8 cellular contexts compared by ENCODE assay signal in genomic region chrX:150692296-150692695, GRCh38. TPM values are rescaled to one million over a fixed set of nuclear protein-coding genes. Genes with fewer than 3 reads are reported as not detected.
A peak's percentile ranks its signal among the peaks of the same experiment; 100 is the strongest.
DNase-seq lines count a peak whose midpoint lies in the region; ATAC-seq and TF ChIP-seq lines count a peak whose summit lies in the region.

No MANE protein-coding gene starts in this region.

- H3K36me3 Mint-ChIP-seq in activated naive CD4-positive, alpha-beta T cell treated with anti-CD3 and anti-CD28 coated beads, Interleukin-2, amount 10 ng/mL, durations not matched to agents 7 days and 5 days, result peaks cover 40% of the 10 kb centered on the region

- intact Hi-C loops in heart right ventricle (cut with DNase I), result no loop called here
- intact Hi-C loops in Right ventricle myocardium superior (cut with DNase I), result no loop called here
- intact Hi-C loops in upper lobe of right lung (cut with DNase I), result no loop called here

- H3K27ac Mint-ChIP-seq in activated naive CD4-positive, alpha-beta T cell treated with anti-CD3 and anti-CD28 coated beads, Interleukin-2, amount 10 ng/mL, durations not matched to agents 7 days and 5 days, result peak overlapping the region; percentile 98

- H3K9me3 ChIP-seq in heart right ventricle (peaks cover 0 to 9% (median 0%) of the 10 kb centered on the region in 11 donors), upper lobe of right lung (no peaks in the 10 kb centered on the region)

- ATAC-seq in heart right ventricle (peak in 1 of 8 donors; percentile 20), Right ventricle myocardium superior (ENCODE audit: poor library complexity) (no peak), upper lobe of right lung (no peak), HG03354 (IDR thresholded peaks at IDR 0.05; ENCODE audit: poor library complexity, severe bottlenecking, unreplicated experiment) (no peak), HG02981 (IDR thresholded peaks at IDR 0.05; ENCODE audit: unreplicated experiment) (no peak)

- H3K4me1 Mint-ChIP-seq in activated naive CD4-positive, alpha-beta T cell treated with anti-CD3 and anti-CD28 coated beads, Interleukin-2, amount 10 ng/mL, durations not matched to agents 7 days and 5 days, result peaks cover 64% of the 10 kb centered on the region

- H3K4me3 Mint-ChIP-seq in activated naive CD4-positive, alpha-beta T cell treated with anti-CD3 and anti-CD28 coated beads, Interleukin-2, amount 10 ng/mL, durations not matched to agents 7 days and 5 days, result peak overlapping the region; percentile 92

- peaks cover 4% of the 10 kb centered on the region for H3K27me3 Mint-ChIP-seq in activated naive CD4-positive, alpha-beta T cell treated with anti-CD3 and anti-CD28 coated beads, Interleukin-2, amount 10 ng/mL, durations not matched to agents 7 days and 5 days

- TF ChIP-seq CTCF in heart right ventricle (IDR thresholded peaks at IDR 0.05) (no peak), upper lobe of right lung (IDR thresholded peaks at IDR 0.05) (no peak)

- 46 to 51% methylated on average over 5 of the region's 5 CpGs for WGBS in heart right ventricle, 2 donors

- peaks cover 0 to 24% (median 0%) of the 10 kb centered on the region in 9 donors for H3K4me1 ChIP-seq in heart right ventricle
- no peaks in the 10 kb centered on the region for H3K4me1 ChIP-seq in upper lobe of right lung

- H3K27me3 ChIP-seq in heart right ventricle (no peaks in the 10 kb centered on the region), upper lobe of right lung (no peaks in the 10 kb centered on the region)

- DNase-seq in heart right ventricle (no peak), Right ventricle myocardium superior (no peak), left kidney (ENCODE audit: low read depth, low spot score) (peak; percentile 15), upper lobe of right lung (no peak)
- no peak for DNase-seq in activated naive CD4-positive, alpha-beta T cell treated with anti-CD3 and anti-CD28 coated beads, Interleukin-2, amount 10 ng/mL, durations not matched to agents 7 days and 5 days
- no peak for DNase-seq in stimulated activated naive CD4-positive, alpha-beta T cell treated with Interleukin-2 at 50 U/mL for 16 hours (lab: John Stamatoyannopoulos, UW)

- H3K4me3 ChIP-seq in heart right ventricle (peak overlapping the region in 7 of 10 donors; percentile 52 to 64 (median 62)), upper lobe of right lung (peak overlapping the region; percentile 52)

- no peaks in the 10 kb centered on the region for H3K9me3 Mint-ChIP-seq in activated naive CD4-positive, alpha-beta T cell treated with anti-CD3 and anti-CD28 coated beads, Interleukin-2, amount 10 ng/mL, durations not matched to agents 7 days and 5 days

- no peaks in the 10 kb centered on the region for H3K36me3 ChIP-seq in heart right ventricle
- no peaks in the 10 kb centered on the region for H3K36me3 ChIP-seq in upper lobe of right lung

- CTCF ChIA-PET in activated naive CD4-positive, alpha-beta T cell treated with anti-CD3 and anti-CD28 coated beads, Interleukin-2, amount 10 ng/mL, durations not matched to agents 7 days and 5 days (lab: Charles Lee), result interaction anchor here (0.6 to 2.2 kb wide), 3 partner anchors 9 to 415 kb away, joined by 3 to 8 read pairs (median 7); no protein-coding TSS in a partner anchor

- peak overlapping the region in 2 of 10 donors; percentile 54 to 77 for H3K27ac ChIP-seq in heart right ventricle
- H3K27ac ChIP-seq in upper lobe of right lung, result peak overlapping the region; percentile 77

RNA-seq across cellular contexts. Expression of gene MTMR1, which starts 0.9 kb away (rescaled TPM):
- total RNA-seq in heart right ventricle (10 to 100 TPM; 15.4 to 24.9 (median 20.4) TPM), Right ventricle myocardium superior (17.9 TPM), upper lobe of right lung (27.3 TPM)
- 1 to 10 TPM; 5.6 to 8.9 TPM for polyA plus RNA-seq in heart right ventricle
